In genomic region chr19:3184847-3185481, GRCh38 we compare ENCODE assay signal across 8 cellular contexts. TPM values are rescaled to one million over a fixed set of nuclear protein-coding genes. Genes with fewer than 3 reads are reported as not detected.
DNase-seq lines count a peak whose midpoint lies in the region; ATAC-seq and TF ChIP-seq lines count a peak whose summit lies in the region.

No MANE protein-coding gene starts in this region.

- H3K27ac ChIP-seq in foreskin keratinocyte (peak overlapping the region; percentile 50), ovary (no peak overlapping the region)

- ATAC-seq in HG03175 (IDR thresholded peaks at IDR 0.05; ENCODE audit: unreplicated experiment) (peak; percentile 31), foreskin keratinocyte (peak; percentile 36), GM18505 (IDR thresholded peaks at IDR 0.05; ENCODE audit: unreplicated experiment) (no peak)

- H3K4me3 ChIP-seq in ovary: peak overlapping the region; percentile 87

- WGBS in ovary, 3 donors: 8 to 15% (median 12%) methylated on average over 14 of the region's 14 CpGs

- H3K36me3 Mint-ChIP-seq in activated T-helper 1 cell treated with anti-CD3 and anti-CD28 coated beads, Interleukin-12 subunit alpha, Interleukin-12 subunit beta, Interleukin-2, Interleukin-4 antibody, amounts not matched to agents 30 ng/mL and 10 ng/mL and 1 ng/mL, durations not matched to agents 14 hours and 24 hours and 36 hours (ENCODE audit: low read depth): peaks cover 30% of the 10 kb centered on the region

- H3K9me3 Mint-ChIP-seq in activated T-helper 1 cell treated with anti-CD3 and anti-CD28 coated beads, Interleukin-12 subunit alpha, Interleukin-12 subunit beta, Interleukin-2, Interleukin-4 antibody, amounts not matched to agents 30 ng/mL and 10 ng/mL and 1 ng/mL, durations not matched to agents 14 hours and 24 hours and 36 hours: no peaks in the 10 kb centered on the region

- DNase-seq in SIG-M5 treated with dmso at 0.1 percent for 504 hours (lab: John Stamatoyannopoulos, UW; ENCODE audit: unreplicated experiment) (peak; percentile 84), SIG-M5 (lab: John Stamatoyannopoulos, UW) (no peak), NOMO-1 treated with dmso at 0.1 percent for 144 hours (lab: John Stamatoyannopoulos, UW; ENCODE audit: unreplicated experiment) (peak; percentile 65), foreskin keratinocyte (no peak), ovary (peak in 3 of 5 donors; percentile 77 to 80 (median 80))
- no peak for DNase-seq in activated T-helper 1 cell treated with anti-CD3 and anti-CD28 coated beads, Interleukin-12 subunit alpha, Interleukin-12 subunit beta, Interleukin-2, Interleukin-4 antibody, amounts not matched to agents 30 ng/mL and 10 ng/mL and 1 ng/mL, durations not matched to agents 14 hours and 24 hours and 36 hours (ENCODE audit: low spot score)

- no peaks in the 10 kb centered on the region for H3K36me3 ChIP-seq in ovary

- H3K4me1 Mint-ChIP-seq in activated T-helper 1 cell treated with anti-CD3 and anti-CD28 coated beads, Interleukin-12 subunit alpha, Interleukin-12 subunit beta, Interleukin-2, Interleukin-4 antibody, amounts not matched to agents 30 ng/mL and 10 ng/mL and 1 ng/mL, durations not matched to agents 14 hours and 24 hours and 36 hours (ENCODE audit: low read depth): peaks cover 53% of the 10 kb centered on the region

- H3K27me3 ChIP-seq in foreskin keratinocyte (no peaks in the 10 kb centered on the region), ovary (no peaks in the 10 kb centered on the region)

- H3K9me3 ChIP-seq in ovary: no peaks in the 10 kb centered on the region

- no peak for TF ChIP-seq EP300 in ovary (IDR thresholded peaks at IDR 0.05)

- peak overlapping the region; percentile 90 for H3K27ac Mint-ChIP-seq in activated T-helper 1 cell treated with anti-CD3 and anti-CD28 coated beads, Interleukin-12 subunit alpha, Interleukin-12 subunit beta, Interleukin-2, Interleukin-4 antibody, amounts not matched to agents 30 ng/mL and 10 ng/mL and 1 ng/mL, durations not matched to agents 14 hours and 24 hours and 36 hours

- no peak for TF ChIP-seq POLR2A in ovary (IDR thresholded peaks at IDR 0.05)
- TF ChIP-seq POLR2A in GM18505 (IDR thresholded peaks at IDR 0.05; ENCODE audit: borderline replicate concordance, extremely low read depth, insufficient read depth, insufficient read length): no peak

- TF ChIP-seq CTCF in foreskin keratinocyte (conservative IDR thresholded peaks at IDR 0.05): no peak
- no peak for TF ChIP-seq CTCF in ovary (IDR thresholded peaks at IDR 0.05)

- no peaks in the 10 kb centered on the region for H3K4me1 ChIP-seq in foreskin keratinocyte
- H3K4me1 ChIP-seq in ovary (ENCODE audit: insufficient read depth): peaks cover 11% of the 10 kb centered on the region

- H3K27me3 Mint-ChIP-seq in activated T-helper 1 cell treated with anti-CD3 and anti-CD28 coated beads, Interleukin-12 subunit alpha, Interleukin-12 subunit beta, Interleukin-2, Interleukin-4 antibody, amounts not matched to agents 30 ng/mL and 10 ng/mL and 1 ng/mL, durations not matched to agents 14 hours and 24 hours and 36 hours (ENCODE audit: insufficient read depth): peaks cover 2% of the 10 kb centered on the region

- intact Hi-C loops in activated T-helper 1 cell treated with anti-CD3 and anti-CD28 coated beads, Interleukin-12 subunit alpha, Interleukin-12 subunit beta, Interleukin-2, Interleukin-4 antibody, amounts not matched to agents 30 ng/mL and 10 ng/mL and 1 ng/mL, durations not matched to agents 14 hours and 24 hours and 36 hours (cut with micrococcal nuclease): loop anchor here (1.0 to 10.0 kb wide), 7 partner anchors 52 to 1220 kb away; partner anchors contain the start of genes CACTIN, CHAF1A, SGTA and SH3GL1
- intact Hi-C loops in ovary (cut with DNase I): no loop called here

- peak overlapping the region; percentile 83 for H3K4me3 Mint-ChIP-seq in activated T-helper 1 cell treated with anti-CD3 and anti-CD28 coated beads, Interleukin-12 subunit alpha, Interleukin-12 subunit beta, Interleukin-2, Interleukin-4 antibody, amounts not matched to agents 30 ng/mL and 10 ng/mL and 1 ng/mL, durations not matched to agents 14 hours and 24 hours and 36 hours

RNA-seq across cellular contexts. Expression of gene NCLN, which starts 0.8 kb away (rescaled TPM):
- total RNA-seq in activated T-helper 1 cell treated with anti-CD3 and anti-CD28 coated beads, Interleukin-12 subunit alpha, Interleukin-12 subunit beta, Interleukin-2, Interleukin-4 antibody, amounts not matched to agents 30 ng/mL and 10 ng/mL and 1 ng/mL, durations not matched to agents 14 hours and 24 hours and 36 hours: 112 and 118 TPM in 2 replicates
- 97.8 and 100 TPM in 2 replicates for total RNA-seq in foreskin keratinocyte
- 109 and 111 TPM in 2 replicates for polyA plus RNA-seq in foreskin keratinocyte
- total RNA-seq in ovary: 10 to 100 TPM; 11.4 to 43.6 (median 25.2) TPM
- 10 to 100 TPM in 1 of 2 donors, 1 to 10 TPM in 1; 5.3 to 22.1 TPM for polyA plus RNA-seq in ovary

RNA-seq across cellular contexts. Expression of gene S1PR4, which starts 6.4 kb away (rescaled TPM):
- total RNA-seq in activated T-helper 1 cell treated with anti-CD3 and anti-CD28 coated beads, Interleukin-12 subunit alpha, Interleukin-12 subunit beta, Interleukin-2, Interleukin-4 antibody, amounts not matched to agents 30 ng/mL and 10 ng/mL and 1 ng/mL, durations not matched to agents 14 hours and 24 hours and 36 hours: 44.3 and 45.3 TPM in 2 replicates
- total RNA-seq in foreskin keratinocyte (0.11 and 0.27 TPM in 2 replicates), ovary (1 to 10 TPM in 1 of 7 donors, under 1 TPM in 5, not detected in 1; 0.20 to 1.1 (median 0.49) TPM)
- polyA plus RNA-seq in foreskin keratinocyte (0.16 TPM in 1 of 2 replicates, not detected in the other), ovary (1 to 10 TPM in 1 of 2 donors, not detected in 1; 1.0 TPM)

RNA-seq across cellular contexts. Expression of gene CELF5, which starts 39.5 kb away (rescaled TPM):
- total RNA-seq in activated T-helper 1 cell treated with anti-CD3 and anti-CD28 coated beads, Interleukin-12 subunit alpha, Interleukin-12 subunit beta, Interleukin-2, Interleukin-4 antibody, amounts not matched to agents 30 ng/mL and 10 ng/mL and 1 ng/mL, durations not matched to agents 14 hours and 24 hours and 36 hours: 0.08 and 0.12 TPM in 2 replicates
- total RNA-seq in foreskin keratinocyte (0.11 and 0.20 TPM in 2 replicates), ovary (1 to 10 TPM; 1.3 to 6.4 (median 4.4) TPM)
- polyA plus RNA-seq in foreskin keratinocyte (0.07 TPM in 1 of 2 replicates, not detected in the other), ovary (1 to 10 TPM; 2.4 to 2.8 TPM)

RNA-seq across cellular contexts. Expression of gene GNA15, which starts 49.1 kb away (rescaled TPM):
- total RNA-seq in activated T-helper 1 cell treated with anti-CD3 and anti-CD28 coated beads, Interleukin-12 subunit alpha, Interleukin-12 subunit beta, Interleukin-2, Interleukin-4 antibody, amounts not matched to agents 30 ng/mL and 10 ng/mL and 1 ng/mL, durations not matched to agents 14 hours and 24 hours and 36 hours: 103 and 109 TPM in 2 replicates
- 114 and 130 TPM in 2 replicates for total RNA-seq in foreskin keratinocyte
- 109 and 126 TPM in 2 replicates for polyA plus RNA-seq in foreskin keratinocyte
- 1 to 10 TPM; 1.2 to 4.8 (median 1.4) TPM for total RNA-seq in ovary
- polyA plus RNA-seq in ovary: 1 to 10 TPM; 1.2 to 1.9 TPM

Comparison
In these comparisons a context has a peak if more than half of its experiments do, and no peak if none do; other contexts are left out.
1. DNase-seq: peak in SIG-M5 treated with dmso at 0.1 percent for 504 hours (single experiment), NOMO-1 treated with dmso at 0.1 percent for 144 hours (single experiment) and ovary (3 of 5); none in SIG-M5 (single experiment), activated T-helper 1 cell treated with anti-CD3 and anti-CD28 coated beads, Interleukin-12 subunit alpha, Interleukin-12 subunit beta, Interleukin-2, Interleukin-4 antibody, amounts not matched to agents 30 ng/mL and 10 ng/mL and 1 ng/mL, durations not matched to agents 14 hours and 24 hours and 36 hours (single experiment) and foreskin keratinocyte (0 of 2).
2. RNA of gene S1PR4, which starts 6.4 kb away (total RNA-seq): 44.3 to 45.3 TPM in activated T-helper 1 cell treated with anti-CD3 and anti-CD28 coated beads, Interleukin-12 subunit alpha, Interleukin-12 subunit beta, Interleukin-2, Interleukin-4 antibody, amounts not matched to agents 30 ng/mL and 10 ng/mL and 1 ng/mL, durations not matched to agents 14 hours and 24 hours and 36 hours; 0.20 to 1.1 TPM in ovary and 0.11 to 0.27 TPM in foreskin keratinocyte; every median in the first group is over 10 times any median in the second.